In genomic region chr1:109094377-109094803, GRCh38 we compare ENCODE assay signal across 16 cellular contexts. TPM values are rescaled to one million over a fixed set of nuclear protein-coding genes. Genes with fewer than 3 reads are reported as not detected.
DNase-seq lines count a peak whose midpoint lies in the region; ATAC-seq and TF ChIP-seq lines count a peak whose summit lies in the region.
"Had no signal": no experiment of that assay in that cellular context is flagged by ENCODE, and none has a peak within 500 bp of the region (broad histone marks: within the 10 kb centered on the region; RNA-seq: fewer than 3 reads in every experiment).

No MANE protein-coding gene starts in this region.

- DNase-seq in left ventricle myocardium inferior (no peak), Right ventricle myocardium inferior (ENCODE audit: missing footprints) (no peak), amniotic epithelial cell (ENCODE audit: low read depth) (peak; percentile 66), left kidney (ENCODE audit: low read depth, low spot score) (peak; percentile 46), G401 (ENCODE audit: low spot score) (no peak), natural killer cell (no peak)
- DNase-seq: activated CD4-positive, alpha-beta T cell treated with anti-CD3 and anti-CD28 coated beads, Interleukin-2, amount 50 U/mL, for 1 hour; DMS 273 treated with DMSO at 0.1 percent for 48 hours; hippocampal formation; MM.1S; nucleus accumbens; stimulated activated CD4-positive, alpha-beta T cell treated with anti-CD3 and anti-CD28 coated beads, Interleukin-12 subunit alpha, Interleukin-12 subunit beta, amount 100 ng/mL, for 4 hours had no signal

- no peak overlapping the region for H3K27ac Mint-ChIP-seq in natural killer cell
- H3K27ac Mint-ChIP-seq: activated T-helper 17 cell treated with anti-CD3 and anti-CD28 coated beads, Interleukin-2, amount 50 U/mL, for 72 hours had no signal

- no peak for ATAC-seq in Right ventricle myocardium inferior
- ATAC-seq in natural killer cell = no peak
- no peak for ATAC-seq in GM18873 (IDR thresholded peaks at IDR 0.05; ENCODE audit: low FRiP score, unreplicated experiment)
- ATAC-seq: activated T-helper 17 cell treated with anti-CD3 and anti-CD28 coated beads, Interleukin-2, amount 50 U/mL, for 72 hours had no signal

- no peak overlapping the region for H3K4me3 Mint-ChIP-seq in natural killer cell
- H3K4me3 Mint-ChIP-seq: activated T-helper 17 cell treated with anti-CD3 and anti-CD28 coated beads, Interleukin-2, amount 50 U/mL, for 72 hours had no signal

- intact Hi-C loops in left ventricle myocardium inferior (cut with micrococcal nuclease) (no loop called here), Right ventricle myocardium inferior (cut with DNase I) (loop anchor here (5.0 kb wide), 1 partner anchor 52 kb away; the partner anchor contains the start of gene WDR47), natural killer cell (cut with micrococcal nuclease) (loop anchor here (5.0 kb wide), 2 partner anchors 52 to 347 kb away; partner anchors contain the start of genes STXBP3 and WDR47)

- H3K27ac ChIP-seq in left ventricle myocardium inferior (replicated peaks) = peak overlapping the region; percentile 98
- peak overlapping the region; percentile 48 for H3K27ac ChIP-seq in urinary bladder (ENCODE audit: low read depth)
- H3K27ac ChIP-seq: cardiac muscle cell had no signal

- peaks cover 28% of the 10 kb centered on the region in 2 donors for H3K4me1 Mint-ChIP-seq in natural killer cell

- H3K36me3 Mint-ChIP-seq in natural killer cell = no peaks in the 10 kb centered on the region

- H3K4me3 ChIP-seq in left ventricle myocardium inferior (peak overlapping the region; percentile 2), urinary bladder (ENCODE audit: low read depth, low read length) (no peak overlapping the region)
- H3K4me3 ChIP-seq: cardiac muscle cell had no signal

- H3K27me3 ChIP-seq in left ventricle myocardium inferior (ENCODE audit: low read depth) = no peaks in the 10 kb centered on the region
- H3K27me3 ChIP-seq: cardiac muscle cell had no signal

- no peaks in the 10 kb centered on the region for H3K9me3 Mint-ChIP-seq in natural killer cell
- H3K9me3 Mint-ChIP-seq: activated T-helper 17 cell treated with anti-CD3 and anti-CD28 coated beads, Interleukin-2, amount 50 U/mL, for 72 hours had no signal

- no peaks in the 10 kb centered on the region for H3K27me3 Mint-ChIP-seq in natural killer cell (ENCODE audit: low read depth in 2 of 2)
- H3K27me3 Mint-ChIP-seq: activated T-helper 17 cell treated with anti-CD3 and anti-CD28 coated beads, Interleukin-2, amount 50 U/mL, for 72 hours had no signal

- H3K4me1 ChIP-seq in left ventricle myocardium inferior (peaks cover 73% of the 10 kb centered on the region), urinary bladder (ENCODE audit: insufficient read depth) (no peaks in the 10 kb centered on the region)

- H3K9me3 ChIP-seq in left ventricle myocardium inferior (replicated peaks) = no peaks in the 10 kb centered on the region

- TF ChIP-seq CTCF in left ventricle myocardium inferior (IDR thresholded peaks at IDR 0.05; ENCODE audit: borderline replicate concordance) (no peak), natural killer cell (IDR thresholded peaks at IDR 0.05) (no peak)

- WGBS in urinary bladder = 44% methylated on average over 7 of the region's 7 CpGs

- in situ Hi-C loops in G401 (cut with HindIII; ENCODE audit: low sequenced_read_pairs) = no loop called here

- H3K36me3 ChIP-seq in left ventricle myocardium inferior (peaks cover 21% of the 10 kb centered on the region), urinary bladder (ENCODE audit: insufficient read depth) (peaks cover 2% of the 10 kb centered on the region)

RNA-seq across cellular contexts. Expression of gene TMEM167B, which starts 3.8 kb away (rescaled TPM):
- total RNA-seq in left ventricle myocardium inferior (30.3 TPM), Right ventricle myocardium inferior (31.5 TPM), urinary bladder (43.1 TPM), natural killer cell (10 to 100 TPM; 61.2 to 73.0 (median 71.8) TPM)
- polyA plus RNA-seq in urinary bladder = 32.8 TPM
- total RNA-seq in G401 (2014; rRNA removed; shearing (Covaris generic)) = 7.2 and 9.6 TPM in 2 replicates

RNA-seq across cellular contexts. Expression of gene TAF13, which starts 18.6 kb away (rescaled TPM):
- total RNA-seq in left ventricle myocardium inferior (71.6 TPM), Right ventricle myocardium inferior (61.8 TPM), urinary bladder (55.9 TPM), natural killer cell (10 to 100 TPM; 44.4 to 54.5 (median 47.2) TPM)
- polyA plus RNA-seq in urinary bladder = 31.3 TPM
- total RNA-seq in G401 (2014; rRNA removed; shearing (Covaris generic)) = 6.3 and 23.9 TPM in 2 replicates

RNA-seq across cellular contexts. Expression of gene ELAPOR1, which starts 19.5 kb away (rescaled TPM):
- total RNA-seq in left ventricle myocardium inferior (0.19 TPM), Right ventricle myocardium inferior (0.22 TPM), urinary bladder (0.74 TPM), natural killer cell (1 to 10 TPM; 6.2 to 8.3 (median 6.3) TPM)
- 0.13 TPM for polyA plus RNA-seq in urinary bladder
- total RNA-seq in G401 (2014; rRNA removed; shearing (Covaris generic)) = not detected in 2 replicates
- total RNA-seq: cardiac muscle cell had no signal
- polyA plus RNA-seq: cardiac muscle cell had no signal

RNA-seq across cellular contexts. Expression of gene WDR47, which starts 52.5 kb away (rescaled TPM):
- total RNA-seq in left ventricle myocardium inferior (20.0 TPM), Right ventricle myocardium inferior (14.6 TPM), urinary bladder (21.0 TPM), natural killer cell (10 to 100 TPM; 15.7 to 21.3 (median 17.2) TPM)
- polyA plus RNA-seq in urinary bladder = 10.5 TPM
- 5.4 and 7.1 TPM in 2 replicates for total RNA-seq in G401 (2014; rRNA removed; shearing (Covaris generic))

Comparison
In these comparisons a context has a peak if more than half of its experiments do, and no peak if none do; other contexts are left out.
1. DNase-seq: peak in amniotic epithelial cell (single experiment) and left kidney (single experiment); none in left ventricle myocardium inferior (single experiment), Right ventricle myocardium inferior (single experiment), G401 (single experiment) and natural killer cell (single experiment).